19 cellular contexts compared by ENCODE assay signal in the genomic region with DNA sequence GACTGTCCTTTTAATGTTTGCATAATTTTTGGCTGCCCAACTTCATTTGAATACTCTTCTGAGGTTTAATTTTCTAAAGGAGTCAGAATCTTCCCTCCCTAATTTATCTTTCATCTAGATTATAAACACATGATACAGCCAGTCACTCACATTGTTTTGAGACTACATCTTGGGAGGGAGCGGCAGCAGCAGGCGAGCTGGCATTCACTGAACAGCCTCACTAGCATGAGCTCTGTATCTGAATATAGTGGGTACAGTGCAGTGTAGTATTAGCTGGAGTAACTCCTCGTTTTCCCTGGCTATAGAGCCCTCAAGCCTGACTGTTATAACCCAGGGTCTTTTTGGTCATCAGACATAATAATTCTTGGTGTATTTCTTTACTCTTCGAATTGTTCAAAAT.
DNase-seq lines count a peak whose midpoint lies in the region; ATAC-seq, FAIRE-seq and TF ChIP-seq lines count a peak whose summit lies in the region.
"Had no signal": no experiment of that assay in that cellular context is flagged by ENCODE, and none has a peak within 500 bp of the region (broad histone marks: within the 10 kb centered on the region; RNA-seq: fewer than 3 reads in every experiment).

No MANE protein-coding gene starts in this region.

- H2AFZ ChIP-seq in PC-9 (0 out of 2 replicates have a peak overlapping the region, but pooled peaks have one; percentile 46), K562 (ENCODE audit: low read depth, low read length) (peak overlapping the region; percentile 95)

- TF ChIP-seq CTCF in PC-9 (conservative IDR thresholded peaks at IDR 0.05) (no peak), K562 (IDR thresholded peaks at IDR 0.05 in 2 of 3, conservative IDR thresholded peaks at IDR 0.05 in 1 of 3; ENCODE audit: insufficient read depth in 2 of 3, low read depth in 1 of 3, low read length in 3 of 3) (no peak)

- no peaks in the 10 kb centered on the region for H3K9me1 ChIP-seq in K562 (ENCODE audit: control insufficient read depth, insufficient read depth, low read length)

- DNase-seq in Daoy (ENCODE audit: low read depth) (peak; percentile 17), H54 (ENCODE audit: insufficient read length, low spot score) (no peak), PC-9 (no peak), K562 (ENCODE audit: extremely low read depth in 1 of 4, low spot score in 3 of 4) (peak in 2 of 4 experiments; percentile 10 to 48), NCI-H69 (lab: John Stamatoyannopoulos, UW) (no peak), HUDEP-2 (lab: John Stamatoyannopoulos, UW; ENCODE audit: unreplicated experiment in 76 of 76) (no peak)
- DNase-seq: C1 segment of cervical spinal cord; CD4-positive, alpha-beta memory T cell; COR-L47; DMS153; DND-41; EL; GDM1; H9; HFFc6 had no signal

- H3K36me3 ChIP-seq in PC-9 (ENCODE audit: low read depth) (no peaks in the 10 kb centered on the region), K562 (ENCODE audit: control insufficient read depth, insufficient read depth, low read length) (no peaks in the 10 kb centered on the region)

- no peak overlapping the region; the same call in 1 of the 2 replicates for H3K27ac ChIP-seq in PC-9
- H3K27ac ChIP-seq in K562 (ENCODE audit: extremely low read depth, low read depth, low read length) = peak overlapping the region; percentile 89

- no TSS peak for BruUV-seq in PC-9 (replicated peaks; lab: Mats Ljungman, UMichigan)
- no TSS peak for BruUV-seq in K562 (replicated peaks; lab: Mats Ljungman, UMichigan)

- CTCF ChIA-PET in PC-9 (lab: Charles Lee) = no interaction called here
- CTCF ChIA-PET in K562 (lab: Yijun Ruan, JAX; ENCODE audit: low intra/inter-chr PET ratio) = no interaction called here

- no peak for TF ChIP-seq RAD21 in K562 (CRISPR knock-in tag; conservative IDR thresholded peaks at IDR 0.05 in 1 of 2, IDR thresholded peaks at IDR 0.05 in 1 of 2)

- ATAC-seq in K562 (peak; percentile 68), HG02840 (IDR thresholded peaks at IDR 0.05; ENCODE audit: low FRiP score, unreplicated experiment) (no peak)

- WGBS in K562 (ENCODE audit: insufficient coverage, low coverage, missing lambda C conversion rate) = 14% methylated on average over 4 of the region's 4 CpGs

- H3K4me3 ChIP-seq in PC-9 (no peak overlapping the region), K562 (no peak overlapping the region)

- H3K79me2 ChIP-seq in PC-9 (ENCODE audit: low read depth) (no peaks in the 10 kb centered on the region), K562 (ENCODE audit: control insufficient read depth, insufficient read depth, low read length) (peaks cover 33% of the 10 kb centered on the region)

- TF ChIP-seq POLR2A in H54 (IDR thresholded peaks at IDR 0.05; ENCODE audit: low read depth, low read length) (no peak), K562 (conservative IDR thresholded peaks at IDR 0.05) (no peak)

- H3K9ac ChIP-seq in K562 (ENCODE audit: insufficient read depth in 1 of 2, low read depth in 2 of 2, low read length in 2 of 2) = peak overlapping the region in 1 of 2 experiments; percentile 87; a peak in 2 of 4 replicates

- FAIRE-seq in H54 (lab: Jason Lieb, UNC) (peak; percentile 85), K562 (lab: Jason Lieb, UNC) (peak; percentile 35)
- FAIRE-seq: GM12891, GM18507, H1 had no signal

- H3K4me2 ChIP-seq in PC-9 (no peak overlapping the region), K562 (ENCODE audit: insufficient read depth, low read length) (peak overlapping the region; percentile 97; the same call in 1 of the 2 replicates)

- intact Hi-C loops in PC-9 (cut with micrococcal nuclease; ENCODE audit: unreplicated experiment) (no loop called here), K562 (cut with micrococcal nuclease) (no loop called here)

- no peaks in the 10 kb centered on the region for H3K27me3 ChIP-seq in PC-9 (ENCODE audit: insufficient read depth, low read depth)
- no peaks in the 10 kb centered on the region for H3K27me3 ChIP-seq in K562 (ENCODE audit: control insufficient read depth in 2 of 2, insufficient read depth in 2 of 2, low read length in 2 of 2)

- no peaks in the 10 kb centered on the region for H3K9me3 ChIP-seq in PC-9 (ENCODE audit: insufficient read depth, low read depth)
- H3K9me3 ChIP-seq in K562 (replicated peaks; ENCODE audit: control insufficient read depth, insufficient read depth, low read depth, low read length) = no peaks in the 10 kb centered on the region

- H4K20me1 ChIP-seq in PC-9 (ENCODE audit: insufficient read depth) = no peaks in the 10 kb centered on the region
- no peaks in the 10 kb centered on the region for H4K20me1 ChIP-seq in K562 (replicated peaks; ENCODE audit: control insufficient read depth, insufficient read depth, low read length)

- in situ Hi-C loops in K562 (cut with MboI) = no loop called here

- H3K4me1 ChIP-seq in PC-9 (replicated peaks; ENCODE audit: insufficient read depth) (no peaks in the 10 kb centered on the region), K562 (replicated peaks in 1 of 2; ENCODE audit: control insufficient read depth in 2 of 2, insufficient read depth in 2 of 2, low read length in 2 of 2) (peaks cover 3 to 5% of the 10 kb centered on the region in 2 experiments; a peak in 2 of 5 replicates)

- no peaks in the 10 kb centered on the region for H3K9me2 ChIP-seq in PC-9 (ENCODE audit: insufficient read depth)

- POLR2A ChIA-PET in PC-9 (lab: Charles Lee; ENCODE audit: unreplicated experiment) = interaction anchor here (0.6 kb wide), 1 partner anchor 25 kb away, joined by 6 read pairs; no protein-coding TSS in a partner anchor
- POLR2A ChIA-PET in K562 (lab: Yijun Ruan, JAX) = interaction anchor here (2.0 kb wide), 1 partner anchor 15 kb away, joined by 4 read pairs; no protein-coding TSS in a partner anchor

- TF ChIP-seq EP300 in K562 (IDR thresholded peaks at IDR 0.05; ENCODE audit: low read length) = no peak

- no peaks in the 10 kb centered on the region for H3F3A ChIP-seq in PC-9 (ENCODE audit: insufficient read depth, low read depth)

TF ChIP-seq in K562, 482 proteins besides CTCF, POLR2A, EP300 and RAD21 (continues in another document):
- TF ChIP-seq HMGN3 (IDR thresholded peaks at IDR 0.05; ENCODE audit: borderline replicate concordance, extremely low read depth, insufficient read length, low read depth, low read length) (no peak), CUX1 (CRISPR knock-in tag; IDR thresholded peaks at IDR 0.05) (0 out of 2 replicates have a peak, but pooled peaks have one; percentile 30), TEAD2 (tag; IDR thresholded peaks at IDR 0.05) (no peak), ZFP30 (CRISPR knock-in tag; IDR thresholded peaks at IDR 0.05; ENCODE audit: borderline replicate concordance) (no peak), WHSC1 (IDR thresholded peaks at IDR 0.05; ENCODE audit: low read length) (no peak)
